ENCODE assay signal across 1 cellular context in the genomic region with DNA sequence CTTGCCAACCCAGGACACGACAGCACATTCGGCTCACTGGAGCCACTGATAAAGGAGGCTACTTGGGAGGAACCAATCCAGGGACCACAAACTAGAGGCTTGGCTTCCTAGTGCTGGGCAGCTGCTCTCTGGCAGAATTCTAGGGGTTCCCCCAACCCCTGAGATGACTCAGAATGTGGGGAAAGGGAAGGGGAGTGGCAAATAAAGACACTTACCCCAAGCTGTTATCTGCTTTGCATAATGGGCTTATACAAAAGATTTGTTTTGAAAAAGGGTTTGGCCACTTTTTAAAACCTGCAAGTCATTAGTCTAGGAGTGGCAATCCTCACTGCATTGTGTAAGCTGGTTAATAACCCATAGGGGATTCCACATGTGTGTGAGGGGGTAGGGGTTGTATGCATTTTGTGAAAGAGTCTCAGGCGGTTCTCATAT.
A peak's percentile ranks its signal among the peaks of the same experiment; 100 is the strongest.
TF ChIP-seq lines count a peak whose summit lies in the region.

No MANE protein-coding gene starts in this region.

TF ChIP-seq in GM12878, 131 proteins besides CTCF, POLR2A, EP300 and RAD21 (continued from another document):
- TF ChIP-seq, protein P1, sequence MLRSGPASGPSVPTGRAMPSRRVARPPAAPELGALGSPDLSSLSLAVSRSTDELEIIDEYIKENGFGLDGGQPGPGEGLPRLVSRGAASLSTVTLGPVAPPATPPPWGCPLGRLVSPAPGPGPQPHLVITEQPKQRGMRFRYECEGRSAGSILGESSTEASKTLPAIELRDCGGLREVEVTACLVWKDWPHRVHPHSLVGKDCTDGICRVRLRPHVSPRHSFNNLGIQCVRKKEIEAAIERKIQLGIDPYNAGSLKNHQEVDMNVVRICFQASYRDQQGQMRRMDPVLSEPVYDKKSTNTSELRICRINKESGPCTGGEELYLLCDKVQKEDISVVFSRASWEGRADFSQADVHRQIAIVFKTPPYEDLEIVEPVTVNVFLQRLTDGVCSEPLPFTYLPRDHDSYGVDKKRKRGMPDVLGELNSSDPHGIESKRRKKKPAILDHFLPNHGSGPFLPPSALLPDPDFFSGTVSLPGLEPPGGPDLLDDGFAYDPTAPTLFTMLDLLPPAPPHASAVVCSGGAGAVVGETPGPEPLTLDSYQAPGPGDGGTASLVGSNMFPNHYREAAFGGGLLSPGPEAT (IDR thresholded peaks at IDR 0.05; ENCODE audit: low read depth): peak; percentile 37; the same call in 1 of the 2 replicates
- TF ChIP-seq PAX5 (IDR thresholded peaks at IDR 0.05; ENCODE audit: borderline replicate concordance, low read depth, low read length) (peak; percentile 39; the same call in 1 of the 2 replicates), SMAD1 (IDR thresholded peaks at IDR 0.05; ENCODE audit: low read depth, partially characterized antibody) (no peak)
